In genomic region chr1:224205438-224205840, GRCh38 we compare ENCODE assay signal across 1 cellular context.
TF ChIP-seq lines count a peak whose summit lies in the region.

No MANE protein-coding gene starts in this region.

TF ChIP-seq in K562, 482 proteins besides CTCF, POLR2A, EP300 and RAD21 (continued from another document):
- TF ChIP-seq RBBP5 (IDR thresholded peaks at IDR 0.05; ENCODE audit: borderline replicate concordance, insufficient read depth, low read length, poor library complexity, severe bottlenecking): peak; percentile 66
- no peak for TF ChIP-seq CEBPG (CRISPR knock-in tag; IDR thresholded peaks at IDR 0.05)
- peak in 1 of 2 experiments; percentile 47; a peak in 1 of 4 replicates for TF ChIP-seq CEBPG (tag; conservative IDR thresholded peaks at IDR 0.05 in 1 of 2, IDR thresholded peaks at IDR 0.05 in 1 of 2)
- TF ChIP-seq ZBTB7A (IDR thresholded peaks at IDR 0.05; ENCODE audit: borderline replicate concordance, control insufficient read depth, low read depth, low read length): peak; percentile 41; the same call in 1 of the 2 replicates
- TF ChIP-seq C11orf30 (IDR thresholded peaks at IDR 0.05; ENCODE audit: low read depth): peak; percentile 18; the same call in 1 of the 2 replicates
- TF ChIP-seq, protein P1, sequence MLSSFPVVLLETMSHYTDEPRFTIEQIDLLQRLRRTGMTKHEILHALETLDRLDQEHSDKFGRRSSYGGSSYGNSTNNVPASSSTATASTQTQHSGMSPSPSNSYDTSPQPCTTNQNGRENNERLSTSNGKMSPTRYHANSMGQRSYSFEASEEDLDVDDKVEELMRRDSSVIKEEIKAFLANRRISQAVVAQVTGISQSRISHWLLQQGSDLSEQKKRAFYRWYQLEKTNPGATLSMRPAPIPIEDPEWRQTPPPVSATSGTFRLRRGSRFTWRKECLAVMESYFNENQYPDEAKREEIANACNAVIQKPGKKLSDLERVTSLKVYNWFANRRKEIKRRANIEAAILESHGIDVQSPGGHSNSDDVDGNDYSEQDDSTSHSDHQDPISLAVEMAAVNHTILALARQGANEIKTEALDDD (IDR thresholded peaks at IDR 0.05): 0 out of 2 replicates have a peak, but pooled peaks have one; percentile 15
- TF ChIP-seq MYNN (IDR thresholded peaks at IDR 0.05): peak; percentile 78
- TF ChIP-seq MYNN (CRISPR knock-in tag; IDR thresholded peaks at IDR 0.05): no peak
- peak; percentile 40; the same call in 1 of the 2 replicates for TF ChIP-seq ZNF175 (CRISPR knock-in tag; IDR thresholded peaks at IDR 0.05; ENCODE audit: low read depth)
- TF ChIP-seq DPF2 (IDR thresholded peaks at IDR 0.05): 0 out of 2 replicates have a peak, but pooled peaks have one; percentile 29
- no peak for TF ChIP-seq BDP1 (IDR thresholded peaks at IDR 0.05; ENCODE audit: insufficient read depth, insufficient read length)
- TF ChIP-seq FOSL1 (tag; conservative IDR thresholded peaks at IDR 0.05): peak; percentile 86
- 0 out of 4 replicates have a peak, but pooled peaks of 1 of the 2 experiments have one; percentile 31 for TF ChIP-seq ZNF639 (CRISPR knock-in tag; conservative IDR thresholded peaks at IDR 0.05 in 1 of 2, IDR thresholded peaks at IDR 0.05 in 1 of 2)
- TF ChIP-seq, protein P2, sequence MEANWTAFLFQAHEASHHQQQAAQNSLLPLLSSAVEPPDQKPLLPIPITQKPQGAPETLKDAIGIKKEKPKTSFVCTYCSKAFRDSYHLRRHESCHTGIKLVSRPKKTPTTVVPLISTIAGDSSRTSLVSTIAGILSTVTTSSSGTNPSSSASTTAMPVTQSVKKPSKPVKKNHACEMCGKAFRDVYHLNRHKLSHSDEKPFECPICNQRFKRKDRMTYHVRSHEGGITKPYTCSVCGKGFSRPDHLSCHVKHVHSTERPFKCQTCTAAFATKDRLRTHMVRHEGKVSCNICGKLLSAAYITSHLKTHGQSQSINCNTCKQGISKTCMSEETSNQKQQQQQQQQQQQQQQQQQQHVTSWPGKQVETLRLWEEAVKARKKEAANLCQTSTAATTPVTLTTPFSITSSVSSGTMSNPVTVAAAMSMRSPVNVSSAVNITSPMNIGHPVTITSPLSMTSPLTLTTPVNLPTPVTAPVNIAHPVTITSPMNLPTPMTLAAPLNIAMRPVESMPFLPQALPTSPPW (CRISPR knock-in tag; IDR thresholded peaks at IDR 0.05): peak; percentile 69
- TF ChIP-seq, protein P3, sequence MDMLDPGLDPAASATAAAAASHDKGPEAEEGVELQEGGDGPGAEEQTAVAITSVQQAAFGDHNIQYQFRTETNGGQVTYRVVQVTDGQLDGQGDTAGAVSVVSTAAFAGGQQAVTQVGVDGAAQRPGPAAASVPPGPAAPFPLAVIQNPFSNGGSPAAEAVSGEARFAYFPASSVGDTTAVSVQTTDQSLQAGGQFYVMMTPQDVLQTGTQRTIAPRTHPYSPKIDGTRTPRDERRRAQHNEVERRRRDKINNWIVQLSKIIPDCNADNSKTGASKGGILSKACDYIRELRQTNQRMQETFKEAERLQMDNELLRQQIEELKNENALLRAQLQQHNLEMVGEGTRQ (CRISPR knock-in tag; IDR thresholded peaks at IDR 0.05): no peak
- TF ChIP-seq ARID4B (CRISPR knock-in tag; IDR thresholded peaks at IDR 0.05): 0 out of 2 replicates have a peak, but pooled peaks have one; percentile 1
- no peak for TF ChIP-seq ZNF780A (CRISPR knock-in tag; IDR thresholded peaks at IDR 0.05)
- peak; percentile 5; the same call in 1 of the 2 replicates for TF ChIP-seq CEBPB (tag; IDR thresholded peaks at IDR 0.05)
TF ChIP-seq in K562: peak in this region for 15.
